Comparison of ENCODE assay signal across 1 cellular context in genomic region chr2:25349397-25349796, GRCh38.
A peak's percentile ranks its signal among the peaks of the same experiment; 100 is the strongest.
TF ChIP-seq lines count a peak whose summit lies in the region.

No MANE protein-coding gene starts in this region.

TF ChIP-seq in K562, 482 proteins besides CTCF, POLR2A, EP300 and RAD21:
- TF ChIP-seq PREB (CRISPR knock-in tag; IDR thresholded peaks at IDR 0.05) (no peak), NRF1 (conservative IDR thresholded peaks at IDR 0.05 in 1 of 2, IDR thresholded peaks at IDR 0.05 in 1 of 2) (peak; percentile 18 to 19; a peak in 2 of 4 replicates)
